9 cellular contexts compared by ENCODE assay signal in genomic region chr6:29633532-29633901, GRCh38. TPM values are rescaled to one million over a fixed set of nuclear protein-coding genes. Genes with fewer than 3 reads are reported as not detected.
DNase-seq lines count a peak whose midpoint lies in the region; ATAC-seq, FAIRE-seq and TF ChIP-seq lines count a peak whose summit lies in the region.
"Had no signal": no experiment of that assay in that cellular context is flagged by ENCODE, and none has a peak within 500 bp of the region (broad histone marks: within the 10 kb centered on the region; RNA-seq: fewer than 3 reads in every experiment).

No MANE protein-coding gene starts in this region.

- TF ChIP-seq EP300 in neural cell (conservative IDR thresholded peaks at IDR 0.05; ENCODE audit: poor library complexity, severe bottlenecking), result no peak

- 13% methylated on average over 9 of the region's 9 CpGs for WGBS in esophagus, 2 donors

- H3K36me3 ChIP-seq in Panc1 (ENCODE audit: control insufficient read depth, insufficient read depth, low read length) (peaks cover 2% of the 10 kb centered on the region; the same call in 1 of the 2 replicates), esophagus (ENCODE audit: control insufficient read depth in 2 of 2, insufficient read depth in 2 of 2, low read length in 1 of 2) (no peaks in the 10 kb centered on the region), neural cell (ENCODE audit: insufficient read depth, low read length) (no peaks in the 10 kb centered on the region)

- intact Hi-C loops in Panc1 (cut with micrococcal nuclease; ENCODE audit: unreplicated experiment), result no loop called here

- H3F3A ChIP-seq in neural cell (ENCODE audit: insufficient read depth, low read length, poor library complexity, severe bottlenecking), result no peaks in the 10 kb centered on the region

- TF ChIP-seq RAD21 in neural cell (conservative IDR thresholded peaks at IDR 0.05), result no peak

- H3K9me3 ChIP-seq in Panc1 (ENCODE audit: control insufficient read depth, insufficient read depth, low read depth, low read length), result no peaks in the 10 kb centered on the region
- no peaks in the 10 kb centered on the region for H3K9me3 ChIP-seq in esophagus (ENCODE audit: control insufficient read depth in 2 of 2, insufficient read depth in 1 of 2, low read depth in 1 of 2, low read length in 1 of 2)
- no peaks in the 10 kb centered on the region for H3K9me3 ChIP-seq in neural cell (ENCODE audit: low read length)

- peak overlapping the region; percentile 95 for H3K9ac ChIP-seq in neural cell (ENCODE audit: low read length)

- peak; percentile 5 for ATAC-seq in GM21390 (IDR thresholded peaks at IDR 0.05; ENCODE audit: unreplicated experiment)
- ATAC-seq in Panc1, result peak; percentile 20; the same call in 1 of the 2 replicates
- ATAC-seq in GM18867 (IDR thresholded peaks at IDR 0.05; ENCODE audit: unreplicated experiment), result no peak

- BruUV-seq in Panc1 (replicated peaks; lab: Mats Ljungman, UMichigan), result no TSS peak

- H3K4me3 ChIP-seq in Panc1 (ENCODE audit: low read depth in 2 of 2, low read length in 2 of 2), result peak overlapping the region; percentile 56 to 63
- H3K4me3 ChIP-seq in esophagus (ENCODE audit: low read depth in 1 of 2, low read length in 2 of 2), result peak overlapping the region; percentile 63 to 67
- peak overlapping the region; percentile 69 for H3K4me3 ChIP-seq in neural cell (ENCODE audit: low read length)

- H4K20me1 ChIP-seq in neural cell (ENCODE audit: insufficient read depth), result no peaks in the 10 kb centered on the region

- in situ Hi-C loops in Panc1 (cut with HindIII; ENCODE audit: low pct_unique_long_range_greater_than_20kb, low sequenced_read_pairs), result no loop called here

- POLR2A ChIA-PET in Panc1 (lab: Charles Lee), result no interaction called here

- no peaks in the 10 kb centered on the region for H3K9me2 ChIP-seq in neural cell (ENCODE audit: insufficient read depth, low read length)

- peak overlapping the region; percentile 80 for H2AFZ ChIP-seq in neural cell (ENCODE audit: low read depth, low read length)

- H3K4me2 ChIP-seq in neural cell (ENCODE audit: low read length), result peak overlapping the region; percentile 63

- no peak for DNase-seq in Panc1 (ENCODE audit: low read depth, low spot score)
- DNase-seq in inferior parietal cortex (ENCODE audit: extremely low spot score), result no peak
- no peak for DNase-seq in activated gamma-delta T cell treated with Interleukin-2 at 50 U/mL for 16 hours
- DNase-seq in RCC 7860 (ENCODE audit: low spot score), result no peak

- peaks cover 19% of the 10 kb centered on the region for H3K27me3 ChIP-seq in Panc1 (ENCODE audit: control insufficient read depth, insufficient read depth, low read length)
- no peaks in the 10 kb centered on the region for H3K27me3 ChIP-seq in esophagus (ENCODE audit: control insufficient read depth in 1 of 2, insufficient read depth in 2 of 2, low read length in 2 of 2)
- no peaks in the 10 kb centered on the region for H3K27me3 ChIP-seq in neural cell (ENCODE audit: insufficient read depth, low read depth, low read length)

- CTCF ChIA-PET in Panc1 (lab: Charles Lee), result interaction anchor here (1.3 kb wide), 1 partner anchor 17 kb away, joined by 20 read pairs; no protein-coding TSS in a partner anchor

- TF ChIP-seq CTCF in Panc1 (IDR thresholded peaks at IDR 0.05), result no peak
- no peak for TF ChIP-seq CTCF in neural cell (IDR thresholded peaks at IDR 0.05; ENCODE audit: poor library complexity, severe bottlenecking)

- peaks cover 10% of the 10 kb centered on the region for H3K79me2 ChIP-seq in neural cell (replicated peaks; ENCODE audit: insufficient read depth, low read length)

- no peaks in the 10 kb centered on the region for H3K4me1 ChIP-seq in Panc1 (ENCODE audit: control insufficient read depth, insufficient read depth, low read length)
- H3K4me1 ChIP-seq in esophagus (ENCODE audit: control insufficient read depth in 2 of 2, insufficient read depth in 2 of 2, low read length in 1 of 2), result peaks cover 5 to 8% of the 10 kb centered on the region in 2 donors

- FAIRE-seq in RCC 7860 (lab: Jason Lieb, UNC), result no peak

- H3K27ac ChIP-seq in Panc1 (ENCODE audit: low read length) (no peak overlapping the region), esophagus (ENCODE audit: low read depth in 2 of 2, low read length in 1 of 2) (peak overlapping the region; percentile 76 to 84), neural cell (ENCODE audit: low read length) (peak overlapping the region; percentile 95)

TF ChIP-seq in neural cell, 6 proteins besides CTCF, POLR2A, EP300 and RAD21:
- TF ChIP-seq EZH2 (IDR thresholded peaks at IDR 0.05; ENCODE audit: borderline replicate concordance, insufficient read depth, low read length, poor library complexity, severe bottlenecking) (no peak), POLR2AphosphoS5 (IDR thresholded peaks at IDR 0.05) (no peak), SMC3 (conservative IDR thresholded peaks at IDR 0.05; ENCODE audit: poor library complexity) (no peak), MXI1 (conservative IDR thresholded peaks at IDR 0.05; ENCODE audit: poor library complexity, severe bottlenecking) (no peak), TAF1 (IDR thresholded peaks at IDR 0.05; ENCODE audit: low read depth) (peak; percentile 46), REST (IDR thresholded peaks at IDR 0.05; ENCODE audit: borderline replicate concordance) (no peak)

RNA-seq across cellular contexts. Expression of gene GABBR1, which starts 0.5 kb away (rescaled TPM):
- 11.9 TPM for total RNA-seq in Panc1 (2021; ENCODE audit: unreplicated experiment)
- 10.0 TPM for polyA plus RNA-seq in Panc1 (2012; ENCODE audit: insufficient read length)
- polyA plus RNA-seq in esophagus (10 to 100 TPM; 13.0 to 28.1 TPM), neural cell (108 and 120 TPM in 2 replicates)
- polyA minus RNA-seq in neural cell, result 212 and 216 TPM in 2 replicates

RNA-seq across cellular contexts. Expression of gene MOG, which starts 23.4 kb away (rescaled TPM):
- not detected for total RNA-seq in Panc1 (2021; ENCODE audit: unreplicated experiment)
- polyA plus RNA-seq in Panc1 (2012; ENCODE audit: insufficient read length), result not detected
- polyA plus RNA-seq in esophagus (not detected), neural cell (not detected in 2 replicates)
- 0.49 TPM in 1 of 2 replicates, not detected in the other for polyA minus RNA-seq in neural cell
- total RNA-seq: T-helper 2 cell treated with Interferon-gamma antibody and Interleukin-4, amounts not matched to agents 100 ng/mL and 5 ng/mL, for 36 hours had no signal

RNA-seq across cellular contexts. Expression of gene ZFP57, which starts 47.4 kb away (rescaled TPM):
- not detected for total RNA-seq in Panc1 (2021; ENCODE audit: unreplicated experiment)
- polyA plus RNA-seq in Panc1 (2012; ENCODE audit: insufficient read length), result not detected
- polyA plus RNA-seq in esophagus (1 to 10 TPM in 1 of 2 donors, under 1 TPM in 1; 0.06 to 1.3 TPM), neural cell (not detected in 2 replicates)
- not detected in 2 replicates for polyA minus RNA-seq in neural cell

RNA-seq across cellular contexts. Expression of gene OR2H2, which starts 48.6 kb away (rescaled TPM):
- not detected for total RNA-seq in Panc1 (2021; ENCODE audit: unreplicated experiment)
- polyA plus RNA-seq in Panc1 (2012; ENCODE audit: insufficient read length), result not detected
- not detected for polyA plus RNA-seq in esophagus
- polyA plus RNA-seq in neural cell, result not detected in 2 replicates
- polyA minus RNA-seq in neural cell, result not detected in 2 replicates
- total RNA-seq: T-helper 2 cell treated with Interferon-gamma antibody and Interleukin-4, amounts not matched to agents 100 ng/mL and 5 ng/mL, for 36 hours had no signal
